In genomic region chr14:31576949-31577348, GRCh38 we compare ENCODE assay signal across 22 cellular contexts.
"Had no signal": no experiment of that assay in that cellular context is flagged by ENCODE, and none has a peak within 500 bp of the region (broad histone marks: within the 10 kb centered on the region; RNA-seq: fewer than 3 reads in every experiment).

No MANE protein-coding gene starts in this region.

- H3K9me3 ChIP-seq: esophagus muscularis mucosa, gastroesophageal sphincter, heart left ventricle, left ventricle myocardium inferior, lower lobe of right lung, mucosa of descending colon had no signal

- H3K27me3 Mint-ChIP-seq: naive B cell had no signal

- H3K36me3 ChIP-seq: esophagus muscularis mucosa, gastroesophageal sphincter, heart left ventricle, left ventricle myocardium inferior, lower lobe of right lung had no signal

- H3K27me3 ChIP-seq: dorsolateral prefrontal cortex, esophagus muscularis mucosa, foreskin keratinocyte, gastroesophageal sphincter, heart left ventricle, hepatocyte had no signal

- H3K4me3 Mint-ChIP-seq: immature natural killer cell, mesothelial cell of epicardium, naive B cell had no signal

- ATAC-seq: foreskin keratinocyte, gastroesophageal sphincter, left colon, left lobe of liver, lower lobe of right lung, mucosa of descending colon had no signal

- H3K4me1 Mint-ChIP-seq: immature natural killer cell, mesothelial cell of epicardium had no signal

- H3K27ac Mint-ChIP-seq: mesothelial cell of epicardium had no signal

- DNase-seq: dermis blood vessel endothelial cell; dorsolateral prefrontal cortex; effector CD4-positive, alpha-beta T cell; effector memory CD4-positive, alpha-beta T cell; foreskin keratinocyte; heart left ventricle; hypothalamus; immature natural killer cell; islet precursor cell; kidney; kidney glomerular epithelial cell; left colon; left ventricle myocardium inferior; lower lobe of right lung; mesenchymal stem cell; mucosa of descending colon; naive B cell had no signal

- H3K9me3 Mint-ChIP-seq: immature natural killer cell, mesothelial cell of epicardium had no signal

- H3K4me3 ChIP-seq: dorsolateral prefrontal cortex, esophagus muscularis mucosa, gastroesophageal sphincter, hepatocyte, lower lobe of right lung, mucosa of descending colon had no signal

- H3K27ac ChIP-seq: foreskin keratinocyte, hepatocyte had no signal

- H3K4me1 ChIP-seq: foreskin keratinocyte, lower lobe of right lung had no signal
